ENCODE assay signal across 15 cellular contexts in genomic region chrX:9882669-9883446, GRCh38.
DNase-seq lines count a peak whose midpoint lies in the region; ATAC-seq, FAIRE-seq and TF ChIP-seq lines count a peak whose summit lies in the region.
"Had no signal": no experiment of that assay in that cellular context is flagged by ENCODE, and none has a peak within 500 bp of the region (broad histone marks: within the 10 kb centered on the region; RNA-seq: fewer than 3 reads in every experiment).

No MANE protein-coding gene starts in this region.

- ATAC-seq in right lobe of liver (peak; percentile 12 to 51 (median 40)), HepG2 (no peak), left lung (peak; percentile 76)

- 43% methylated on average over 10 of the region's 15 CpGs for WGBS in right lobe of liver (ENCODE audit: insufficient coverage, low coverage, low lambda C conversion rate, missing lambda C conversion rate)
- 81% methylated on average over 11 of the region's 15 CpGs for WGBS in HepG2 (ENCODE audit: low lambda C conversion rate)

- H2AFZ ChIP-seq in HepG2 (ENCODE audit: low read length): no peak overlapping the region
- H2AFZ ChIP-seq: parathyroid adenoma had no signal

- no peak overlapping the region for H3K9ac ChIP-seq in HepG2 (ENCODE audit: insufficient read depth, low read depth, low read length)
- H3K9ac ChIP-seq: parathyroid adenoma had no signal

- TF ChIP-seq EP300 in HepG2 (IDR thresholded peaks at IDR 0.05; ENCODE audit: low read depth in 2 of 2, low read length in 2 of 2): no peak
- TF ChIP-seq EP300 in HepG2 (CRISPR knock-in tag; IDR thresholded peaks at IDR 0.05; ENCODE audit: borderline replicate concordance): no peak

- no peak overlapping the region for H3K4me2 ChIP-seq in HepG2 (ENCODE audit: low read depth, low read length)

- no peak for TF ChIP-seq RAD21 in HepG2 (CRISPR knock-in tag; IDR thresholded peaks at IDR 0.05)

- H4K20me1 ChIP-seq in HepG2 (ENCODE audit: insufficient read depth, low read length): no peaks in the 10 kb centered on the region

- CTCF ChIA-PET in HepG2 (lab: Yijun Ruan, JAX; ENCODE audit: low intra/inter-chr PET ratio, low total read pairs): interaction anchor here (5.4 kb wide), 1 partner anchor 236 kb away, joined by 59 read pairs; no protein-coding TSS in a partner anchor

- H3K4me1 ChIP-seq in right lobe of liver (no peaks in the 10 kb centered on the region), HepG2 (ENCODE audit: insufficient read depth, low read length) (0 out of 2 replicates have a peak, but pooled peaks cover 13% of the 10 kb centered on the region), left lung (peaks cover 0 to 9% of the 10 kb centered on the region in 2 donors)
- H3K4me1 ChIP-seq: parathyroid adenoma had no signal

- H3K27ac ChIP-seq in right lobe of liver (no peak overlapping the region), HepG2 (ENCODE audit: extremely low read length, insufficient read depth, low read length) (no peak overlapping the region), left lung (peak overlapping the region in 1 of 2 donors; percentile 28)
- H3K27ac ChIP-seq: parathyroid adenoma, WERI-Rb-1 had no signal

- intact Hi-C loops in right lobe of liver (cut with DNase I): no loop called here
- intact Hi-C loops in HepG2 (cut with micrococcal nuclease; ENCODE audit: unreplicated experiment): no loop called here
- intact Hi-C loops in left lung (cut with DNase I): no loop called here

- FAIRE-seq in HepG2 (lab: Jason Lieb, UNC): no peak
- FAIRE-seq: GM12891 had no signal

- POLR2A ChIA-PET in HepG2 (lab: Yijun Ruan, JAX): no interaction called here

- no peaks in the 10 kb centered on the region for H3K36me3 ChIP-seq in right lobe of liver
- H3K36me3 ChIP-seq in HepG2 (replicated peaks in 1 of 2; ENCODE audit: control insufficient read depth in 1 of 2, insufficient read depth in 2 of 2, low read length in 2 of 2): no peaks in the 10 kb centered on the region
- H3K36me3 ChIP-seq in left lung: no peaks in the 10 kb centered on the region
- H3K36me3 ChIP-seq: WERI-Rb-1 had no signal

- no peaks in the 10 kb centered on the region for H3K27me3 ChIP-seq in right lobe of liver
- H3K27me3 ChIP-seq in HepG2 (ENCODE audit: control insufficient read depth in 1 of 2, insufficient read depth in 2 of 2, low read length in 2 of 2): no peaks in the 10 kb centered on the region
- no peaks in the 10 kb centered on the region for H3K27me3 ChIP-seq in left lung

- in situ Hi-C loops in HepG2 (cut with HindIII; ENCODE audit: extremely low pct_ligation_motif_present, low pct_unique_long_range_greater_than_20kb): loop anchor here (10.0 kb wide), 2 partner anchors 112 to 222 kb away; no protein-coding TSS in a partner anchor
- in situ Hi-C loops in G401 (cut with HindIII; ENCODE audit: low sequenced_read_pairs): no loop called here

- no peaks in the 10 kb centered on the region for H3K79me2 ChIP-seq in HepG2 (ENCODE audit: insufficient read depth, low read length)
- H3K79me2 ChIP-seq: parathyroid adenoma had no signal

- no TSS peak for BruUV-seq in HepG2 (replicated peaks; lab: Mats Ljungman, UMichigan)

- H3K9me3 ChIP-seq in right lobe of liver (no peaks in the 10 kb centered on the region), HepG2 (ENCODE audit: low read length) (no peaks in the 10 kb centered on the region), left lung (no peaks in the 10 kb centered on the region)

- TF ChIP-seq POLR2A in right lobe of liver (IDR thresholded peaks at IDR 0.05) (no peak), HepG2 (IDR thresholded peaks at IDR 0.05; ENCODE audit: insufficient read depth in 1 of 2, low read depth in 2 of 2, low read length in 2 of 2) (no peak)

- TF ChIP-seq CTCF in right lobe of liver (IDR thresholded peaks at IDR 0.05) (no peak), HepG2 (CRISPR knock-in tag; IDR thresholded peaks at IDR 0.05) (no peak), cardiac fibroblast (IDR thresholded peaks at IDR 0.05; ENCODE audit: low read depth, low read length) (peak; percentile 9), left lung (IDR thresholded peaks at IDR 0.05) (no peak)

- DNase-seq in right lobe of liver (no peak), HepG2 (ENCODE audit: low spot score) (no peak), cardiac fibroblast (ENCODE audit: low read depth in 2 of 2) (peak; percentile 32 to 79), left lung (peak in 1 of 2 donors; percentile 53), G401 (ENCODE audit: low spot score) (no peak), globus pallidus (ENCODE audit: low spot score) (no peak), NCI-H1694 treated with DMSO at 0.1 percent for 48 hours (lab: John Stamatoyannopoulos, UW) (no peak), COR-L47 (lab: John Stamatoyannopoulos, UW) (no peak)
- DNase-seq: GOT3, NCI-H1105, NCI-H524 treated with DMSO at 0.1 percent for 48 hours, SHP77, WERI-Rb-1 had no signal

- no peak overlapping the region for H3K4me3 ChIP-seq in right lobe of liver
- H3K4me3 ChIP-seq in HepG2 (replicated peaks in 1 of 3; ENCODE audit: insufficient read depth in 1 of 3, low read depth in 2 of 3, low read length in 3 of 3): no peak overlapping the region
- no peak overlapping the region for H3K4me3 ChIP-seq in cardiac fibroblast (replicated peaks in 1 of 2; ENCODE audit: low read depth in 2 of 2, low read length in 2 of 2)
- no peak overlapping the region for H3K4me3 ChIP-seq in left lung

TF ChIP-seq in HepG2, 621 proteins besides CTCF, POLR2A, EP300 and RAD21 (continues in another document):
- TF ChIP-seq ZBTB21 (CRISPR knock-in tag; IDR thresholded peaks at IDR 0.05) (no peak), NR1H2 (CRISPR knock-in tag; IDR thresholded peaks at IDR 0.05; ENCODE audit: borderline replicate concordance, low read depth) (no peak), TEF (CRISPR knock-in tag; IDR thresholded peaks at IDR 0.05) (no peak), DZIP1 (CRISPR knock-in tag; IDR thresholded peaks at IDR 0.05) (no peak), ARID3A (IDR thresholded peaks at IDR 0.05; ENCODE audit: low read depth, low read length) (no peak), CSRNP1 (CRISPR knock-in tag; IDR thresholded peaks at IDR 0.05) (no peak), KAT7 (CRISPR knock-in tag; IDR thresholded peaks at IDR 0.05; ENCODE audit: borderline replicate concordance) (no peak), ZMYM4 (CRISPR knock-in tag; IDR thresholded peaks at IDR 0.05) (no peak), DMAP1 (CRISPR knock-in tag; IDR thresholded peaks at IDR 0.05) (no peak), MIXL1 (CRISPR knock-in tag; IDR thresholded peaks at IDR 0.05) (no peak), FIP1L1 (IDR thresholded peaks at IDR 0.05; ENCODE audit: borderline replicate concordance, insufficient read depth, low read depth, low read length) (no peak), ZNF232 (CRISPR knock-in tag; IDR thresholded peaks at IDR 0.05; ENCODE audit: borderline replicate concordance) (no peak), SPEN (CRISPR knock-in tag; IDR thresholded peaks at IDR 0.05; ENCODE audit: low read depth) (no peak)

Comparison
In these comparisons a context has a peak if more than half of its experiments do, and no peak if none do; other contexts are left out.
1. DNase-seq: peak in cardiac fibroblast (2 of 2); none in right lobe of liver (0 of 3), HepG2 (single experiment), G401 (single experiment), globus pallidus (single experiment), NCI-H1694 treated with DMSO at 0.1 percent for 48 hours (single experiment) and COR-L47 (single experiment).